Comparison of ENCODE assay signal across 1 cellular context in genomic region chr12:98325003-98325402, GRCh38.
TF ChIP-seq lines count a peak whose summit lies in the region.

No MANE protein-coding gene starts in this region.

TF ChIP-seq in H1, 55 proteins besides CTCF, POLR2A, EP300 and RAD21 (continued from another document):
- no peak for TF ChIP-seq TAF1 (IDR thresholded peaks at IDR 0.05; ENCODE audit: low read depth, low read length)
- no peak for TF ChIP-seq CREB1 (IDR thresholded peaks at IDR 0.05)
- TF ChIP-seq POU5F1 (IDR thresholded peaks at IDR 0.05; ENCODE audit: low read depth, low read length): no peak
- TF ChIP-seq SUZ12 (IDR thresholded peaks at IDR 0.05; ENCODE audit: low read length): no peak
- no peak for TF ChIP-seq GTF2F1 (IDR thresholded peaks at IDR 0.05; ENCODE audit: borderline replicate concordance, low read depth, low read length)
TF ChIP-seq in H1: peak in this region for 0.
